ENCODE assay signal across 9 cellular contexts in genomic region chr2:60552851-60553495, GRCh38. TPM values are rescaled to one million over a fixed set of nuclear protein-coding genes. Genes with fewer than 3 reads are reported as not detected.
A peak's percentile ranks its signal among the peaks of the same experiment; 100 is the strongest.
DNase-seq lines count a peak whose midpoint lies in the region; ATAC-seq, FAIRE-seq and TF ChIP-seq lines count a peak whose summit lies in the region.
"Had no signal": no experiment of that assay in that cellular context is flagged by ENCODE, and none has a peak within 500 bp of the region (broad histone marks: within the 10 kb centered on the region; RNA-seq: fewer than 3 reads in every experiment).

No MANE protein-coding gene starts in this region.

- peak overlapping the region; percentile 55 to 86 (median 83) for H3K4me3 Mint-ChIP-seq in CD4-positive, CD25-positive, alpha-beta regulatory T cell
- peak overlapping the region; percentile 94 to 100 (median 96) for H3K4me3 Mint-ChIP-seq in nephron

- H3K4me1 ChIP-seq in CD4-positive, CD25-positive, alpha-beta regulatory T cell (ENCODE audit: control insufficient read depth, insufficient read depth, low read length, poor library complexity, severe bottlenecking) = peaks cover 84% of the 10 kb centered on the region
- H3K4me1 ChIP-seq in Loucy (ENCODE audit: insufficient read depth, low read length, poor library complexity, severe bottlenecking) = peaks cover 28% of the 10 kb centered on the region
- H3K4me1 ChIP-seq in ectodermal cell (ENCODE audit: control insufficient read depth, insufficient read depth, low read length) = peaks cover 36% of the 10 kb centered on the region

- peaks cover 51% of the 10 kb centered on the region for H3K79me2 ChIP-seq in Loucy (ENCODE audit: insufficient read depth, low read length)

- no peak for FAIRE-seq in frontal cortex (lab: Jason Lieb, UNC)

- H3K9me3 ChIP-seq in CD4-positive, CD25-positive, alpha-beta regulatory T cell (ENCODE audit: control insufficient read depth in 2 of 2, low read length in 2 of 2) = no peaks in the 10 kb centered on the region
- H3K9me3 ChIP-seq in Loucy (ENCODE audit: insufficient read depth, low read depth, low read length) (no peaks in the 10 kb centered on the region), ectodermal cell (ENCODE audit: control insufficient read depth, low read length) (no peaks in the 10 kb centered on the region)

- no peak overlapping the region for H3K27ac Mint-ChIP-seq in CD4-positive, CD25-positive, alpha-beta regulatory T cell
- peak overlapping the region; percentile 43 to 99 (median 94) for H3K27ac Mint-ChIP-seq in nephron

- H3F3A ChIP-seq in Loucy (ENCODE audit: low read depth) = no peaks in the 10 kb centered on the region

- peaks cover 69% of the 10 kb centered on the region for H3K27me3 Mint-ChIP-seq in CD4-positive, CD25-positive, alpha-beta regulatory T cell
- peaks cover 44% of the 10 kb centered on the region for H3K27me3 Mint-ChIP-seq in nephron (ENCODE audit: low read depth)

- H3K4me2 ChIP-seq in Loucy (ENCODE audit: low read depth, low read length, poor library complexity, severe bottlenecking) = peak overlapping the region; percentile 80

- H4K20me1 ChIP-seq in Loucy (ENCODE audit: insufficient read depth, low read length, poor library complexity, severe bottlenecking) = peaks cover 34% of the 10 kb centered on the region

- TF ChIP-seq CTCF in Loucy (conservative IDR thresholded peaks at IDR 0.05; ENCODE audit: low read length) (no peak), nephron (IDR thresholded peaks at IDR 0.05; ENCODE audit: unreplicated experiment in 3 of 3) (no peak)

- H2AFZ ChIP-seq in Loucy (ENCODE audit: low read length) = peak overlapping the region; percentile 48

- H3K9me3 Mint-ChIP-seq in CD4-positive, CD25-positive, alpha-beta regulatory T cell = peaks cover 0 to 10% (median 0%) of the 10 kb centered on the region in 7 donors
- H3K9me3 Mint-ChIP-seq in nephron = no peaks in the 10 kb centered on the region

- no peak for DNase-seq in CD4-positive, CD25-positive, alpha-beta regulatory T cell
- DNase-seq in NCI-H187 treated with DMSO at 0.1 percent for 48 hours (lab: John Stamatoyannopoulos, UW) (no peak), frontal cortex (ENCODE audit: low spot score in 2 of 2) (no peak)

- no peaks in the 10 kb centered on the region for H3K36me3 ChIP-seq in CD4-positive, CD25-positive, alpha-beta regulatory T cell (ENCODE audit: control insufficient read depth, insufficient read depth, low read length)
- no peaks in the 10 kb centered on the region for H3K36me3 ChIP-seq in Loucy (ENCODE audit: insufficient read depth, low read length)
- H3K36me3 ChIP-seq in ectodermal cell (ENCODE audit: control insufficient read depth, insufficient read depth, low read length) = no peaks in the 10 kb centered on the region

- no peaks in the 10 kb centered on the region for H3K9me2 ChIP-seq in Loucy (replicated peaks; ENCODE audit: low read depth, low read length)

- H3K27me3 ChIP-seq in CD4-positive, CD25-positive, alpha-beta regulatory T cell (ENCODE audit: control insufficient read depth, insufficient read depth, low read length) = peaks cover 29% of the 10 kb centered on the region
- H3K27me3 ChIP-seq in Loucy (ENCODE audit: insufficient read depth, low read length, poor library complexity, severe bottlenecking) (peaks cover 48% of the 10 kb centered on the region), ectodermal cell (ENCODE audit: control insufficient read depth, insufficient read depth, low read length, poor library complexity, severe bottlenecking) (peaks cover 82% of the 10 kb centered on the region)

- no peaks in the 10 kb centered on the region for H3K36me3 Mint-ChIP-seq in CD4-positive, CD25-positive, alpha-beta regulatory T cell
- no peaks in the 10 kb centered on the region for H3K36me3 Mint-ChIP-seq in nephron (ENCODE audit: low read depth)

- no peak for ATAC-seq in CD4-positive, CD25-positive, alpha-beta regulatory T cell (ENCODE audit: low read depth in 2 of 2)
- ATAC-seq in HG02571 (IDR thresholded peaks at IDR 0.05; ENCODE audit: unreplicated experiment) = no peak
- ATAC-seq in GM18858 (IDR thresholded peaks at IDR 0.05; ENCODE audit: unreplicated experiment) = no peak

- 0 to 1% methylated on average over 31 to 34 of the region's 38 CpGs for WGBS in ectodermal cell, 2 experiments

- peaks cover 11 to 66% (median 29%) of the 10 kb centered on the region in 4 donors for H3K4me1 Mint-ChIP-seq in CD4-positive, CD25-positive, alpha-beta regulatory T cell
- H3K4me1 Mint-ChIP-seq in nephron = peaks cover 29% of the 10 kb centered on the region

- peak overlapping the region; percentile 80 for H3K9ac ChIP-seq in Loucy (ENCODE audit: low read depth, low read length, poor library complexity, severe bottlenecking)

- no peak overlapping the region for H3K27ac ChIP-seq in CD4-positive, CD25-positive, alpha-beta regulatory T cell (ENCODE audit: insufficient read depth, low read length, poor library complexity, severe bottlenecking)
- H3K27ac ChIP-seq in ectodermal cell (ENCODE audit: insufficient read depth, low read depth, low read length, poor library complexity, severe bottlenecking) = no peak overlapping the region

- H3K4me3 ChIP-seq in CD4-positive, CD25-positive, alpha-beta regulatory T cell (ENCODE audit: low read depth, low read length) = peak overlapping the region; percentile 51
- H3K4me3 ChIP-seq in Loucy (ENCODE audit: low read length, poor library complexity, severe bottlenecking) (peak overlapping the region; percentile 93), ectodermal cell (ENCODE audit: insufficient read depth, low read depth, low read length) (peak overlapping the region; percentile 50)

RNA-seq across cellular contexts. Expression of gene BCL11A, which starts 0.5 kb away (rescaled TPM):
- total RNA-seq in CD4-positive, CD25-positive, alpha-beta regulatory T cell = 2.0 TPM
- under 1 TPM in 3 of 4 donors, not detected in 1; 0.17 to 0.42 (median 0.18) TPM for polyA plus RNA-seq in CD4-positive, CD25-positive, alpha-beta regulatory T cell
- polyA plus RNA-seq in ectodermal cell (2013, experiment 1 of 4) = 1.8 TPM
- polyA plus RNA-seq in ectodermal cell (2013, experiment 2 of 4) = 0.82 TPM
- polyA plus RNA-seq in ectodermal cell (2013, experiment 3 of 4) = 1.9 TPM
- 1.9 TPM for polyA plus RNA-seq in ectodermal cell (2013, experiment 4 of 4)
- total RNA-seq in frontal cortex = 68.1 TPM
- total RNA-seq: T-helper 1 cell treated with Interleukin-12 subunit alpha and Interleukin-12 subunit beta and Interleukin-4 antibody, amounts not matched to agents 30 ng/mL and 1 ng/mL, for 36 hours had no signal

Comparison
In these comparisons a context has a peak if more than half of its experiments do, and no peak if none do; other contexts are left out.
1. H3K27ac Mint-ChIP-seq: peak in nephron (3 of 3); none in CD4-positive, CD25-positive, alpha-beta regulatory T cell (0 of 3).
2. RNA of gene BCL11A, which starts 0.5 kb away (total RNA-seq): 68.1 TPM in frontal cortex (single experiment); 2.0 TPM in CD4-positive, CD25-positive, alpha-beta regulatory T cell (single experiment); every median in the first group is over 10 times any median in the second.
3. Peak in every context shown above with its lines, with median percentiles within 50 percentile points of each other: H3K4me3 ChIP-seq.